In the genomic region with DNA sequence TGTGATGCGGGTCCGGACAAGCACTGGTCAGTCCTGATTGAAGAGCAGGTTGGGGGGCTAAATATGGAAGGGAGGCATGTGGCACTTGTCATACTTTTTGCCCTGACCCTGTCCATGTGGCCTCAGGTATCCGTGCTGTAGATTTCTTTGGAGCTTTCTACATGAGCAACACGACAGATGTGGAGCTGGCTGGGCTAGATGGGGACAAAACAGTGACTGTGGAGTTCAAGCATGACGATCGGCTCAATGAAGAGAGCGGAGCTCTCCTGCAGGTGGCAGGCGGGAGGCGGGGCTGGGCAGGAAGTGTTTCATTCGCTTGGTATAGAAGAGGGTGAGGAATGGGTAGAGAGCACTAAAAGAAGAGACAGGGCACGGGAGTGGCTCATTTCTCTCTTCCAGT, we compare ENCODE assay signal across 11 cellular contexts. TPM values are rescaled to one million over a fixed set of nuclear protein-coding genes. Genes with fewer than 3 reads are reported as not detected.
A peak's percentile ranks its signal among the peaks of the same experiment; 100 is the strongest.
DNase-seq lines count a peak whose midpoint lies in the region; ATAC-seq and TF ChIP-seq lines count a peak whose summit lies in the region.
"Had no signal": no experiment of that assay in that cellular context is flagged by ENCODE, and none has a peak within 500 bp of the region (broad histone marks: within the 10 kb centered on the region; RNA-seq: fewer than 3 reads in every experiment).

No MANE protein-coding gene starts in this region.

- peaks cover 20% of the 10 kb centered on the region for H3F3A ChIP-seq in SU-DHL-6 (ENCODE audit: insufficient read depth)

- H3K27me3 ChIP-seq in SU-DHL-6 (ENCODE audit: low read length) (no peaks in the 10 kb centered on the region), hepatocyte (no peaks in the 10 kb centered on the region)
- H3K27me3 ChIP-seq: dorsolateral prefrontal cortex had no signal

- H3K9me3 Mint-ChIP-seq in neural crest cell = no peaks in the 10 kb centered on the region

- H4K20me1 ChIP-seq in SU-DHL-6 (ENCODE audit: low read depth, low read length) (no peaks in the 10 kb centered on the region), hepatocyte (ENCODE audit: insufficient read depth, poor library complexity, severe bottlenecking) (no peaks in the 10 kb centered on the region)

- no peak overlapping the region for H3K27ac ChIP-seq in SU-DHL-6 (ENCODE audit: low read depth, low read length)
- H3K27ac ChIP-seq in hepatocyte = no peak overlapping the region
- H3K27ac ChIP-seq: left ventricle myocardium inferior had no signal

- TF ChIP-seq CTCF in SU-DHL-6 (IDR thresholded peaks at IDR 0.05; ENCODE audit: insufficient read depth, low read length, poor library complexity, severe bottlenecking) (peak; percentile 47), neural crest cell (conservative IDR thresholded peaks at IDR 0.05) (no peak), hepatocyte (IDR thresholded peaks at IDR 0.05; ENCODE audit: poor library complexity) (no peak)

- no peak overlapping the region for H3K4me3 ChIP-seq in SU-DHL-6 (ENCODE audit: insufficient read depth, low read length, poor library complexity, severe bottlenecking)
- no peak overlapping the region for H3K4me3 ChIP-seq in hepatocyte
- H3K4me3 ChIP-seq: dorsolateral prefrontal cortex, left ventricle myocardium inferior had no signal

- H3K4me2 ChIP-seq in SU-DHL-6 (ENCODE audit: low read depth, low read length, poor library complexity, severe bottlenecking) = no peak overlapping the region
- H3K4me2 ChIP-seq in hepatocyte = no peak overlapping the region

- no peaks in the 10 kb centered on the region for H3K9me2 ChIP-seq in SU-DHL-6 (replicated peaks; ENCODE audit: insufficient read depth, low read length)
- H3K9me2 ChIP-seq in hepatocyte (replicated peaks; ENCODE audit: insufficient read depth) = no peaks in the 10 kb centered on the region

- H3K36me3 ChIP-seq in SU-DHL-6 (ENCODE audit: low read length) (no peaks in the 10 kb centered on the region), hepatocyte (replicated peaks; ENCODE audit: insufficient read depth, low read depth) (no peaks in the 10 kb centered on the region)

- no peaks in the 10 kb centered on the region for H3K27me3 Mint-ChIP-seq in neural crest cell (ENCODE audit: low read depth)

- peaks cover 15% of the 10 kb centered on the region for H3K4me1 ChIP-seq in hepatocyte (ENCODE audit: insufficient read depth)

- peak; percentile 54 for DNase-seq in DMS79 treated with DMSO at 0.1 percent for 48 hours (lab: John Stamatoyannopoulos, UW)
- peak; percentile 87 for DNase-seq in activated effector memory CD4-positive, alpha-beta T cell treated with anti-CD3 and anti-CD28 coated beads, Interleukin-2, amount 50 U/mL, for 16 hours
- DNase-seq in neural crest cell (ENCODE audit: low read depth, low spot score) = no peak
- no peak for DNase-seq in T1000 (lab: John Stamatoyannopoulos, UW)
- no peak for DNase-seq in hepatocyte (ENCODE audit: low spot score)
- DNase-seq in HK-2 (ENCODE audit: unreplicated experiment) = no peak
- DNase-seq: dorsolateral prefrontal cortex, KBM-7, left ventricle myocardium inferior had no signal

- H3K4me1 Mint-ChIP-seq in neural crest cell = peaks cover 15% of the 10 kb centered on the region

- H3K79me2 ChIP-seq in SU-DHL-6 (ENCODE audit: insufficient read depth, low read length) (peaks cover 9% of the 10 kb centered on the region), hepatocyte (peaks cover 8% of the 10 kb centered on the region)

- 87% methylated on average over 11 of the region's 11 CpGs for WGBS in hepatocyte (ENCODE audit: low lambda C conversion rate, missing lambda C conversion rate)

- H3K9me3 ChIP-seq in SU-DHL-6 (ENCODE audit: insufficient read depth, low read length) (no peaks in the 10 kb centered on the region), hepatocyte (ENCODE audit: low read depth) (no peaks in the 10 kb centered on the region)
- H3K9me3 ChIP-seq: left ventricle myocardium inferior had no signal

- peak overlapping the region; percentile 91 for H3K27ac Mint-ChIP-seq in neural crest cell (ENCODE audit: unreplicated experiment)

- peaks cover 24% of the 10 kb centered on the region for H3K36me3 Mint-ChIP-seq in neural crest cell (ENCODE audit: low read depth)

- H2AFZ ChIP-seq in SU-DHL-6 (ENCODE audit: low read depth, low read length, severe bottlenecking) (no peak overlapping the region), hepatocyte (no peak overlapping the region)

- H3K4me3 Mint-ChIP-seq in neural crest cell = peak overlapping the region; percentile 69

- ATAC-seq in HG03460 (IDR thresholded peaks at IDR 0.05; ENCODE audit: unreplicated experiment) = no peak

- H3K9ac ChIP-seq in SU-DHL-6 (ENCODE audit: low read length) = no peak overlapping the region

RNA-seq across cellular contexts. Expression of a gene that starts 13.0 kb away (rescaled TPM):
- total RNA-seq in neural crest cell (34.8 and 38.9 TPM in 2 replicates), hepatocyte (45.3 and 59.1 TPM in 2 replicates)
- 86.1 and 95.2 TPM in 2 replicates for polyA plus RNA-seq in hepatocyte

RNA-seq across cellular contexts. Expression of a gene that starts 16.5 kb away (rescaled TPM):
- total RNA-seq in neural crest cell (74.9 and 75.7 TPM in 2 replicates), hepatocyte (83.7 and 101 TPM in 2 replicates)
- polyA plus RNA-seq in hepatocyte = 98.5 and 103 TPM in 2 replicates

RNA-seq across cellular contexts. Expression of a gene that starts 24.7 kb away (rescaled TPM):
- total RNA-seq in neural crest cell (81.4 and 85.9 TPM in 2 replicates), hepatocyte (59.4 and 60.2 TPM in 2 replicates)
- polyA plus RNA-seq in hepatocyte = 46.8 and 47.6 TPM in 2 replicates

RNA-seq across cellular contexts. Expression of a gene that starts 42.5 kb away (rescaled TPM):
- total RNA-seq in neural crest cell (27.6 and 35.7 TPM in 2 replicates), hepatocyte (10.7 and 29.9 TPM in 2 replicates)
- polyA plus RNA-seq in hepatocyte = 21.1 and 24.9 TPM in 2 replicates

Comparison
In these comparisons a context has a peak if more than half of its experiments do, and no peak if none do; other contexts are left out.
1. DNase-seq: peak in DMS79 treated with DMSO at 0.1 percent for 48 hours (single experiment) and activated effector memory CD4-positive, alpha-beta T cell treated with anti-CD3 and anti-CD28 coated beads, Interleukin-2, amount 50 U/mL, for 16 hours (single experiment); none in neural crest cell (single experiment), T1000 (single experiment), hepatocyte (single experiment) and HK-2 (single experiment).